ENCODE assay signal across 8 cellular contexts in the genomic region with DNA sequence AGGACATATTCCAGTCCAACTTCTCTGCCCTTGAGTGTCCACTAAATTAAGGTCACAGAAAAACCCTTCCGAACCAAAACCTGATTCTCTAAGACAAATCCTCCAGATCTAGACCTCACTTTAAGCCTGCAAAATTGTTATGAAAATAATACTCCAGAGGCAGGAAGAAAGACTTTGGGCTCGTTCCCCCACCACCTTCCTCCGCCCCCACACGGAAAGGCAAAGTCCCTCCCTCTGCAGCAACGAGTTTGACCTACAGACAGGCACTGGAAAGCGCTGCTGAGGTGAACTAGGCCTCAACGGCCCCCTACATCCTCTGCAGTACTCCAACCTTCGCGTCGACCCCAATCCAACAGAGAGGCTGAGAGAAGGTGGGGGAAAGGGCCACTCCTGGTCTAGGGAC. TPM values are rescaled to one million over a fixed set of nuclear protein-coding genes. Genes with fewer than 3 reads are reported as not detected.
DNase-seq lines count a peak whose midpoint lies in the region; ATAC-seq, FAIRE-seq and TF ChIP-seq lines count a peak whose summit lies in the region.

No MANE protein-coding gene starts in this region.

- peaks cover 32% of the 10 kb centered on the region for H3K36me3 Mint-ChIP-seq in activated naive CD4-positive, alpha-beta T cell treated with anti-CD3 and anti-CD28 coated beads for 36 hours (ENCODE audit: low read depth)

- H2AK5ac ChIP-seq in trophoblast cell (ENCODE audit: low read length) = peak overlapping the region; percentile 86

- H2AFZ ChIP-seq in PC-3 (ENCODE audit: low read length) (peak overlapping the region; percentile 93), trophoblast cell (ENCODE audit: insufficient read depth, low read length, poor library complexity) (peak overlapping the region; percentile 56)

- DNase-seq in AG08395 (ENCODE audit: low spot score) (peak; percentile 56), PC-3 (peak; percentile 28), head of caudate nucleus (peak in 32 of 42 donors; percentile 4 to 71 (median 37)), trophoblast cell (peak in 1 of 2 donors; percentile 19), urothelium cell line (ENCODE audit: low spot score) (peak; percentile 39)
- peak; percentile 73 for DNase-seq in activated naive CD4-positive, alpha-beta T cell treated with anti-CD3 and anti-CD28 coated beads for 36 hours

- CTCF ChIA-PET in PC-3 (lab: Charles Lee) = interaction anchor here (0.5 kb wide), 1 partner anchor 172 kb away, joined by 3 read pairs; no protein-coding TSS in a partner anchor
- CTCF ChIA-PET in activated naive CD4-positive, alpha-beta T cell treated with anti-CD3 and anti-CD28 coated beads for 36 hours (lab: Charles Lee) = interaction anchor here (1.2 kb wide), 2 partner anchors 9 to 457 kb away, joined by 3 to 4 read pairs; no protein-coding TSS in a partner anchor

- H3K4me3 ChIP-seq in PC-3 (ENCODE audit: low read length) (peak overlapping the region; percentile 89), trophoblast cell (ENCODE audit: low read depth, low read length) (peak overlapping the region; percentile 96)

- peak overlapping the region; percentile 94 for H3K4me3 Mint-ChIP-seq in activated naive CD4-positive, alpha-beta T cell treated with anti-CD3 and anti-CD28 coated beads for 36 hours

- no peaks in the 10 kb centered on the region for H3K9me3 Mint-ChIP-seq in activated naive CD4-positive, alpha-beta T cell treated with anti-CD3 and anti-CD28 coated beads for 36 hours

- peak overlapping the region; percentile 42 for H2BK5ac ChIP-seq in trophoblast cell (ENCODE audit: low read depth, low read length, poor library complexity)

- H3K79me2 ChIP-seq in PC-3 (ENCODE audit: low read length) (peaks cover 52% of the 10 kb centered on the region), trophoblast cell (ENCODE audit: control insufficient read depth, insufficient read depth, low read length, poor library complexity) (peaks cover 8% of the 10 kb centered on the region)

- peak; percentile 45 for ATAC-seq in GM18873 (IDR thresholded peaks at IDR 0.05; ENCODE audit: low FRiP score, unreplicated experiment)
- peak; percentile 52 for ATAC-seq in HG03103 (IDR thresholded peaks at IDR 0.05; ENCODE audit: low read depth, unreplicated experiment)
- ATAC-seq in PC-3 = peak; percentile 52

- H3K27ac Mint-ChIP-seq in activated naive CD4-positive, alpha-beta T cell treated with anti-CD3 and anti-CD28 coated beads for 36 hours = peak overlapping the region; percentile 85

- peak overlapping the region; percentile 98 for H3K4ac ChIP-seq in trophoblast cell (ENCODE audit: low read depth, low read length)

- no peak overlapping the region for H3K23ac ChIP-seq in trophoblast cell (ENCODE audit: low read length)

- BruUV-seq in PC-3 (replicated peaks; lab: Mats Ljungman, UMichigan) = no TSS peak

- no peak for FAIRE-seq in urothelium cell line (lab: Jason Lieb, UNC)

- H2BK120ac ChIP-seq in trophoblast cell (ENCODE audit: insufficient read depth, low read length, poor library complexity) = peak overlapping the region; percentile 39

- H3K9ac ChIP-seq in PC-3 (ENCODE audit: low read length) (peak overlapping the region; percentile 94), trophoblast cell (ENCODE audit: low read length) (peak overlapping the region; percentile 99)

- H3K36me3 ChIP-seq in PC-3 (ENCODE audit: low read depth, low read length) (peaks cover 33% of the 10 kb centered on the region), trophoblast cell (ENCODE audit: control insufficient read depth in 1 of 2, insufficient read depth in 2 of 2, low read length in 2 of 2) (peaks cover 4 to 7% of the 10 kb centered on the region in 2 experiments)

- WGBS in trophoblast cell (ENCODE audit: extremely low coverage, insufficient coverage, insufficient read length) = no CpG with 5 or more reads among the region's 10 CpGs

- H3K4me2 ChIP-seq in PC-3 (ENCODE audit: low read length) = peak overlapping the region; percentile 87
- H3K4me2 ChIP-seq in trophoblast cell (ENCODE audit: low read length) = peak overlapping the region; percentile 82

- H3K27me3 ChIP-seq in PC-3 (ENCODE audit: low read length) = no peaks in the 10 kb centered on the region
- H3K27me3 ChIP-seq in trophoblast cell (ENCODE audit: insufficient read depth, low read length) = no peaks in the 10 kb centered on the region

- peaks cover 50% of the 10 kb centered on the region for H3K4me1 ChIP-seq in PC-3 (ENCODE audit: insufficient read depth, low read length)
- no peaks in the 10 kb centered on the region for H3K4me1 ChIP-seq in trophoblast cell (ENCODE audit: control insufficient read depth in 1 of 2, insufficient read depth in 2 of 2, low read length in 2 of 2)

- peak overlapping the region; percentile 78 for H3K14ac ChIP-seq in trophoblast cell (ENCODE audit: low read length)

- peaks cover 9% of the 10 kb centered on the region for H3F3A ChIP-seq in PC-3 (ENCODE audit: low read length, unreplicated experiment)

- H3K79me1 ChIP-seq in trophoblast cell (ENCODE audit: low read length) = peaks cover 8% of the 10 kb centered on the region

- peaks cover 29% of the 10 kb centered on the region for H3K4me1 Mint-ChIP-seq in activated naive CD4-positive, alpha-beta T cell treated with anti-CD3 and anti-CD28 coated beads for 36 hours (ENCODE audit: low read depth)

- intact Hi-C loops in PC-3 (cut with micrococcal nuclease) (no loop called here), head of caudate nucleus (cut with DNase I) (no loop called here)
- intact Hi-C loops in activated naive CD4-positive, alpha-beta T cell treated with anti-CD3 and anti-CD28 coated beads for 36 hours (cut with micrococcal nuclease) = loop anchor here (1.0 to 5.0 kb wide), 8 partner anchors 12 to 1218 kb away; partner anchors contain the start of genes ATF2, LNPK and OLA1

- peaks cover 21% of the 10 kb centered on the region for H4K20me1 ChIP-seq in PC-3 (ENCODE audit: low read length)

- H4K8ac ChIP-seq in trophoblast cell (ENCODE audit: low read depth, low read length) = peak overlapping the region; percentile 82

- H3K9me2 ChIP-seq in PC-3 (replicated peaks; ENCODE audit: low read length) = no peaks in the 10 kb centered on the region

- H3K9me3 ChIP-seq in PC-3 (ENCODE audit: low read length) (no peaks in the 10 kb centered on the region), trophoblast cell (ENCODE audit: insufficient read depth, low read depth, low read length) (no peaks in the 10 kb centered on the region)

- POLR2A ChIA-PET in PC-3 (lab: Charles Lee; ENCODE audit: unreplicated experiment) = interaction anchor here (0.6 kb wide), 1 partner anchor 346 kb away, joined by 6 read pairs; no protein-coding TSS in a partner anchor

- no peaks in the 10 kb centered on the region for H3K27me3 Mint-ChIP-seq in activated naive CD4-positive, alpha-beta T cell treated with anti-CD3 and anti-CD28 coated beads for 36 hours (ENCODE audit: low read depth)

- H4K12ac ChIP-seq in trophoblast cell (ENCODE audit: low read depth, low read length) = peak overlapping the region; percentile 81

- H4K91ac ChIP-seq in trophoblast cell (ENCODE audit: low read depth, low read length) = peak overlapping the region; percentile 71

- H2BK12ac ChIP-seq in trophoblast cell (ENCODE audit: low read length) = no peak overlapping the region

- peak overlapping the region; percentile 87 for H3K18ac ChIP-seq in trophoblast cell (ENCODE audit: low read length)

- H3K27ac ChIP-seq in PC-3 (ENCODE audit: low read length) = peak overlapping the region; percentile 57
- H3K27ac ChIP-seq in trophoblast cell (ENCODE audit: low read depth, low read length) = peak overlapping the region; percentile 36

- TF ChIP-seq CTCF in PC-3 (conservative IDR thresholded peaks at IDR 0.05; ENCODE audit: low read depth, low read length) = no peak

RNA-seq across cellular contexts. Expression of gene ATP5MC3, which starts 0.8 kb away (rescaled TPM):
- total RNA-seq in PC-3 (2014; rRNA removed) = 214 and 254 TPM in 2 replicates
- total RNA-seq in activated naive CD4-positive, alpha-beta T cell treated with anti-CD3 and anti-CD28 coated beads for 36 hours = 100 to 1,000 TPM; 308 to 310 TPM
- 290 and 302 TPM in 2 replicates for polyA plus RNA-seq in trophoblast cell (2013)

RNA-seq across cellular contexts. Expression of gene ATF2, which starts 12.7 kb away (rescaled TPM):
- 12.6 and 15.0 TPM in 2 replicates for total RNA-seq in PC-3 (2014; rRNA removed)
- 10 to 100 TPM; 48.0 to 53.3 TPM for total RNA-seq in activated naive CD4-positive, alpha-beta T cell treated with anti-CD3 and anti-CD28 coated beads for 36 hours
- 24.9 and 27.7 TPM in 2 replicates for polyA plus RNA-seq in trophoblast cell (2013)
